In genomic region chr5:135584918-135585317, GRCh38 we compare ENCODE assay signal across 9 cellular contexts. TPM values are rescaled to one million over a fixed set of nuclear protein-coding genes. Genes with fewer than 3 reads are reported as not detected.
"Had no signal": no experiment of that assay in that cellular context is flagged by ENCODE, and none has a peak within 500 bp of the region (broad histone marks: within the 10 kb centered on the region; RNA-seq: fewer than 3 reads in every experiment).

No MANE protein-coding gene starts in this region.

- H3K27ac ChIP-seq: HL-60 had no signal

- H2AFZ ChIP-seq: GM23338 had no signal

- H3K4me1 Mint-ChIP-seq: GM23338 had no signal

- H3K4me2 ChIP-seq: GM23338 had no signal

- DNase-seq: H9, HCEC 1CT, KBM-7 had no signal

- H3K4me3 ChIP-seq: GM23338 had no signal

- H3K27ac Mint-ChIP-seq: GM23338, IgD-negative memory B cell had no signal

- H3K9me3 Mint-ChIP-seq: GM23338, H9, IgD-negative memory B cell had no signal

- H3K4me3 Mint-ChIP-seq: GM23338, H9 had no signal

- ATAC-seq: GM23338, HepG2 had no signal

RNA-seq across cellular contexts. Expression of gene CXCL14, which starts 6.1 kb away (rescaled TPM):
- total RNA-seq: GM23338, HepG2, HT1080 had no signal

RNA-seq across cellular contexts. Expression of gene NEUROG1, which starts 49.2 kb away (rescaled TPM):
- total RNA-seq: GM23338, H1, H9, HepG2, HT1080 had no signal
